Comparison of ENCODE assay signal across 23 cellular contexts in genomic region chr2:10195278-10196219, GRCh38.
"Had no signal": no experiment of that assay in that cellular context is flagged by ENCODE, and none has a peak within 500 bp of the region (broad histone marks: within the 10 kb centered on the region; RNA-seq: fewer than 3 reads in every experiment).

No MANE protein-coding gene starts in this region.

- H3K27me3 Mint-ChIP-seq: activated T-cell treated with anti-CD3 and anti-CD28 coated beads, Interleukin-2, amount 50 U/mL, for 24 hours; activated T-helper 17 cell treated with anti-CD3 and anti-CD28 coated beads, Interleukin-2, amount 50 U/mL, for 72 hours; brain; memory B cell; progenitor cell of endocrine pancreas had no signal

- DNase-seq: activated CD4-positive, alpha-beta T cell treated with anti-CD3 and anti-CD28 coated beads, Interleukin-2, amount 50 U/mL, for 4 hours; activated CD8-positive, alpha-beta memory T cell treated with anti-CD3 and anti-CD28 coated beads for 24 hours; activated CD8-positive, alpha-beta memory T cell treated with anti-CD3 and anti-CD28 coated beads, Interleukin-2, amount 50 U/mL, for 4 hours; activated T-cell treated with anti-CD3 and anti-CD28 coated beads, Interleukin-2, amount 50 U/mL, for 24 hours; dermis blood vessel endothelial cell; effector CD8-positive, alpha-beta T cell; erythroblast; foreskin fibroblast; heart right ventricle; islet precursor cell; left cardiac atrium; retina; stimulated activated CD4-positive, alpha-beta T cell treated with anti-CD3 and anti-CD28 coated beads, Interleukin-2, amount 100 ng/mL, for 48 hours; stimulated activated CD8-positive, alpha-beta memory T cell treated with anti-CD3 and anti-CD28 coated beads, Interleukin-4, amount 100 ng/mL, for 48 hours; stimulated activated naive CD4-positive, alpha-beta T cell treated with Interleukin-2 at 50 U/mL for 16 hours; SW 1271 had no signal

- H3K4me1 Mint-ChIP-seq: activated T-helper 17 cell treated with anti-CD3 and anti-CD28 coated beads, Interleukin-2, amount 50 U/mL, for 72 hours had no signal

- H3K36me3 Mint-ChIP-seq: memory B cell had no signal

- H3K36me3 ChIP-seq: heart right ventricle, thoracic aorta, upper lobe of left lung had no signal

- H3K4me3 ChIP-seq: heart right ventricle, thoracic aorta, upper lobe of left lung had no signal

- H3K27me3 ChIP-seq: heart right ventricle, upper lobe of left lung had no signal

- H3K9me3 ChIP-seq: thoracic aorta, upper lobe of left lung had no signal

- H3K27ac Mint-ChIP-seq: activated T-helper 17 cell treated with anti-CD3 and anti-CD28 coated beads, Interleukin-2, amount 50 U/mL, for 72 hours; memory B cell; nephron; progenitor cell of endocrine pancreas had no signal

- H3K9me3 Mint-ChIP-seq: activated T-cell treated with anti-CD3 and anti-CD28 coated beads, Interleukin-2, amount 50 U/mL, for 24 hours; activated T-helper 17 cell treated with anti-CD3 and anti-CD28 coated beads, Interleukin-2, amount 50 U/mL, for 72 hours had no signal

- H3K27ac ChIP-seq: heart right ventricle, thoracic aorta, upper lobe of left lung had no signal

- H3K4me3 Mint-ChIP-seq: activated T-cell treated with anti-CD3 and anti-CD28 coated beads, Interleukin-2, amount 50 U/mL, for 24 hours; activated T-helper 17 cell treated with anti-CD3 and anti-CD28 coated beads, Interleukin-2, amount 50 U/mL, for 72 hours; brain; memory B cell; nephron had no signal

- ATAC-seq: activated T-helper 17 cell treated with anti-CD3 and anti-CD28 coated beads, Interleukin-2, amount 50 U/mL, for 72 hours had no signal
